9 cellular contexts compared by ENCODE assay signal in genomic region chr10:80486151-80486692, GRCh38. TPM values are rescaled to one million over a fixed set of nuclear protein-coding genes. Genes with fewer than 3 reads are reported as not detected.
A peak's percentile ranks its signal among the peaks of the same experiment; 100 is the strongest.
DNase-seq lines count a peak whose midpoint lies in the region; ATAC-seq, FAIRE-seq and TF ChIP-seq lines count a peak whose summit lies in the region.
"Had no signal": no experiment of that assay in that cellular context is flagged by ENCODE, and none has a peak within 500 bp of the region (broad histone marks: within the 10 kb centered on the region; RNA-seq: fewer than 3 reads in every experiment).

No MANE protein-coding gene starts in this region.

- H3K4me1 ChIP-seq in astrocyte (ENCODE audit: insufficient read depth, low read length) (peaks cover 6% of the 10 kb centered on the region), mesendoderm (ENCODE audit: control insufficient read depth, low read depth, low read length) (peaks cover 16% of the 10 kb centered on the region), upper lobe of right lung (peaks cover 77% of the 10 kb centered on the region)

- DNase-seq in stimulated activated CD4-positive, alpha-beta T cell treated with anti-CD3 and anti-CD28 coated beads, Interleukin-15, amount 100 ng/mL, for 24 hours: peak; percentile 59
- DNase-seq in stimulated activated CD4-positive, alpha-beta T cell treated with anti-CD3 and anti-CD28 coated beads, Interleukin-12 subunit alpha, Interleukin-12 subunit beta, amount 100 ng/mL, for 4 hours: no peak
- no peak for DNase-seq in astrocyte (ENCODE audit: low read depth)
- DNase-seq in mesendoderm: no peak
- peak; percentile 65 for DNase-seq in upper lobe of right lung
- no peak for DNase-seq in NCI-H1930 (lab: John Stamatoyannopoulos, UW)
- no peak for DNase-seq in NCI-H187 treated with DMSO at 0.1 percent for 48 hours (lab: John Stamatoyannopoulos, UW)
- DNase-seq: uterus had no signal

- no peak overlapping the region for H3K27ac ChIP-seq in astrocyte (ENCODE audit: low read depth, low read length)
- no peak overlapping the region for H3K27ac ChIP-seq in mesendoderm (ENCODE audit: low read depth, low read length)
- peak overlapping the region; percentile 61 for H3K27ac ChIP-seq in upper lobe of right lung
- H3K27ac ChIP-seq: uterus had no signal

- no peak overlapping the region for H2BK15ac ChIP-seq in mesendoderm (replicated peaks; ENCODE audit: low read depth)

- H2AFZ ChIP-seq in astrocyte (ENCODE audit: low read depth, low read length): no peak overlapping the region

- H4K8ac ChIP-seq in mesendoderm (ENCODE audit: low read depth, low read length): no peak overlapping the region

- H3K9me3 Mint-ChIP-seq in astrocyte (ENCODE audit: unreplicated experiment): peaks cover 2% of the 10 kb centered on the region

- no peak overlapping the region for H2BK120ac ChIP-seq in mesendoderm (ENCODE audit: low read depth, low read length)

- peaks cover 54% of the 10 kb centered on the region for H3K4me1 Mint-ChIP-seq in astrocyte (ENCODE audit: low read depth, unreplicated experiment)

- H3K23ac ChIP-seq in mesendoderm (ENCODE audit: low read length): no peak overlapping the region

- H2AK5ac ChIP-seq in mesendoderm (ENCODE audit: low read length): no peak overlapping the region

- no peaks in the 10 kb centered on the region for H3K27me3 Mint-ChIP-seq in astrocyte (ENCODE audit: low read depth, unreplicated experiment)

- H3K9ac ChIP-seq in astrocyte (ENCODE audit: low read length) (no peak overlapping the region), mesendoderm (ENCODE audit: low read length) (no peak overlapping the region)

- H3K9me3 ChIP-seq in astrocyte (ENCODE audit: insufficient read depth, low read depth, low read length) (no peaks in the 10 kb centered on the region), upper lobe of right lung (no peaks in the 10 kb centered on the region)
- H3K9me3 ChIP-seq: uterus had no signal

- no peak for TF ChIP-seq CTCF in astrocyte (IDR thresholded peaks at IDR 0.05; ENCODE audit: insufficient read depth, low read depth, low read length)
- no peak for TF ChIP-seq CTCF in upper lobe of right lung (IDR thresholded peaks at IDR 0.05)

- no peak overlapping the region for H3K4ac ChIP-seq in mesendoderm (ENCODE audit: low read depth, low read length)

- H3K79me1 ChIP-seq in mesendoderm (ENCODE audit: low read length): peaks cover 53% of the 10 kb centered on the region

- H3K27ac Mint-ChIP-seq in astrocyte (ENCODE audit: unreplicated experiment): peak overlapping the region; percentile 26

- peaks cover 36% of the 10 kb centered on the region for H3K36me3 Mint-ChIP-seq in astrocyte (ENCODE audit: low read depth, unreplicated experiment)

- WGBS in mesendoderm (ENCODE audit: extremely low coverage, insufficient coverage, low lambda C conversion rate): no CpG with 5 or more reads among the region's 9 CpGs

- H3K79me2 ChIP-seq in astrocyte (ENCODE audit: insufficient read depth, low read length) (peaks cover 100% of the 10 kb centered on the region), mesendoderm (ENCODE audit: control insufficient read depth, insufficient read depth, low read length) (peaks cover 53% of the 10 kb centered on the region)

- H3K56ac ChIP-seq in mesendoderm (ENCODE audit: low read length): peak overlapping the region; percentile 30

- no peak overlapping the region for H2BK5ac ChIP-seq in mesendoderm (ENCODE audit: low read length)

- H3K27me3 ChIP-seq in astrocyte (ENCODE audit: insufficient read depth, low read length) (no peaks in the 10 kb centered on the region), mesendoderm (ENCODE audit: insufficient read depth, low read length, poor library complexity) (no peaks in the 10 kb centered on the region), upper lobe of right lung (no peaks in the 10 kb centered on the region)
- H3K27me3 ChIP-seq: uterus had no signal

- FAIRE-seq in astrocyte (lab: Jason Lieb, UNC): no peak

- ATAC-seq in upper lobe of right lung (peak; percentile 48), GM19324 (IDR thresholded peaks at IDR 0.05; ENCODE audit: low FRiP score, unreplicated experiment) (no peak)

- no peak overlapping the region for H3K18ac ChIP-seq in mesendoderm (ENCODE audit: low read length)

- peaks cover 87% of the 10 kb centered on the region for H4K20me1 ChIP-seq in astrocyte (ENCODE audit: insufficient read depth, low read length)

- H4K5ac ChIP-seq in mesendoderm (ENCODE audit: low read length): no peak overlapping the region

- H3K4me3 Mint-ChIP-seq in astrocyte (ENCODE audit: unreplicated experiment): no peak overlapping the region

- intact Hi-C loops in upper lobe of right lung (cut with DNase I): no loop called here

- no peak overlapping the region for H3K4me3 ChIP-seq in astrocyte (ENCODE audit: insufficient read depth, low read depth, low read length)
- no peak overlapping the region for H3K4me3 ChIP-seq in mesendoderm (ENCODE audit: low read length)
- no peak overlapping the region for H3K4me3 ChIP-seq in upper lobe of right lung
- H3K4me3 ChIP-seq: uterus had no signal

- H3K4me2 ChIP-seq in astrocyte (ENCODE audit: low read length): no peak overlapping the region
- no peak overlapping the region for H3K4me2 ChIP-seq in mesendoderm (ENCODE audit: low read length)

- H3K36me3 ChIP-seq in astrocyte (ENCODE audit: insufficient read depth, low read length) (peaks cover 14% of the 10 kb centered on the region), mesendoderm (ENCODE audit: control insufficient read depth, insufficient read depth, low read length) (no peaks in the 10 kb centered on the region), upper lobe of right lung (peaks cover 21% of the 10 kb centered on the region)
- H3K36me3 ChIP-seq: uterus had no signal

RNA-seq across cellular contexts. Expression of gene TSPAN14, which starts 32.1 kb away (rescaled TPM):
- total RNA-seq in astrocyte (134 and 140 TPM in 2 replicates), upper lobe of right lung (157 TPM)
- polyA plus RNA-seq in mesendoderm (2013, experiment 1 of 2): 32.4 TPM
- polyA plus RNA-seq in mesendoderm (2013, experiment 2 of 2): 30.9 TPM

RNA-seq across cellular contexts. Expression of gene SH2D4B, which starts 51.5 kb away (rescaled TPM):
- total RNA-seq in astrocyte (0.07 TPM in 1 of 2 replicates, not detected in the other), upper lobe of right lung (0.43 TPM)
- 0.06 TPM for polyA plus RNA-seq in mesendoderm (2013, experiment 1 of 2)
- 0.04 TPM for polyA plus RNA-seq in mesendoderm (2013, experiment 2 of 2)

Comparison
In these comparisons a context has a peak if more than half of its experiments do, and no peak if none do; other contexts are left out.
1. DNase-seq: peak in stimulated activated CD4-positive, alpha-beta T cell treated with anti-CD3 and anti-CD28 coated beads, Interleukin-15, amount 100 ng/mL, for 24 hours (single experiment) and upper lobe of right lung (single experiment); none in stimulated activated CD4-positive, alpha-beta T cell treated with anti-CD3 and anti-CD28 coated beads, Interleukin-12 subunit alpha, Interleukin-12 subunit beta, amount 100 ng/mL, for 4 hours (single experiment), astrocyte (single experiment), mesendoderm (single experiment), NCI-H1930 (0 of 2) and NCI-H187 treated with DMSO at 0.1 percent for 48 hours (single experiment).